In genomic region chr2:241802806-241803318, GRCh38 we compare ENCODE assay signal across 12 cellular contexts. TPM values are rescaled to one million over a fixed set of nuclear protein-coding genes. Genes with fewer than 3 reads are reported as not detected.
A peak's percentile ranks its signal among the peaks of the same experiment; 100 is the strongest.
DNase-seq lines count a peak whose midpoint lies in the region; ATAC-seq and TF ChIP-seq lines count a peak whose summit lies in the region.
"Had no signal": no experiment of that assay in that cellular context is flagged by ENCODE, and none has a peak within 500 bp of the region (broad histone marks: within the 10 kb centered on the region; RNA-seq: fewer than 3 reads in every experiment).

No MANE protein-coding gene starts in this region.

- H3K27me3 ChIP-seq in esophagus squamous epithelium (peaks cover 6 to 42% (median 8%) of the 10 kb centered on the region in 4 donors), smooth muscle cell (ENCODE audit: low read depth) (no peaks in the 10 kb centered on the region)

- intact Hi-C loops in esophagus squamous epithelium (cut with DNase I) = no loop called here

- H3K4me2 ChIP-seq in smooth muscle cell = peak overlapping the region; percentile 82

- peak overlapping the region; percentile 81 for H3K4me3 Mint-ChIP-seq in T-helper 17 cell

- H2AFZ ChIP-seq in smooth muscle cell (ENCODE audit: low read depth) = no peak overlapping the region

- H3K27ac ChIP-seq in esophagus squamous epithelium = no peak overlapping the region
- no peak overlapping the region for H3K27ac ChIP-seq in smooth muscle cell (ENCODE audit: low read depth)

- no peaks in the 10 kb centered on the region for H3K36me3 Mint-ChIP-seq in T-helper 17 cell (ENCODE audit: low read depth)
- H3K36me3 Mint-ChIP-seq: naive thymus-derived CD8-positive, alpha-beta T cell had no signal

- H4K20me1 ChIP-seq in smooth muscle cell (ENCODE audit: low read depth) = no peaks in the 10 kb centered on the region

- TF ChIP-seq CTCF in esophagus squamous epithelium (IDR thresholded peaks at IDR 0.05) (no peak), smooth muscle cell (IDR thresholded peaks at IDR 0.05; ENCODE audit: borderline replicate concordance, insufficient read depth, poor library complexity, severe bottlenecking) (no peak)

- no peaks in the 10 kb centered on the region for H3K9me3 ChIP-seq in T-helper 17 cell (ENCODE audit: control insufficient read depth, low read length, poor library complexity, severe bottlenecking)
- H3K9me3 ChIP-seq in esophagus squamous epithelium = no peaks in the 10 kb centered on the region
- no peaks in the 10 kb centered on the region for H3K9me3 ChIP-seq in smooth muscle cell (replicated peaks; ENCODE audit: low read depth)

- TF ChIP-seq POLR2A in esophagus squamous epithelium (IDR thresholded peaks at IDR 0.05) = no peak

- H3K4me3 ChIP-seq in esophagus squamous epithelium = peak overlapping the region in 3 of 4 donors; percentile 40 to 71 (median 54)
- H3K4me3 ChIP-seq in smooth muscle cell = no peak overlapping the region

- no peak overlapping the region for H3K27ac Mint-ChIP-seq in T-helper 17 cell
- H3K27ac Mint-ChIP-seq: stimulated activated naive CD8-positive, alpha-beta T cell treated with anti-CD3 and anti-CD28 coated beads, Interleukin-15, Interleukin-2, amounts not matched to agents 100 ng/mL and 50 ng/mL, for 24 hours had no signal

- H3K4me1 Mint-ChIP-seq in T-helper 17 cell = peaks cover 7% of the 10 kb centered on the region

- WGBS in esophagus squamous epithelium, 2 donors = 43 to 50% methylated on average over 1 to 10 of the region's 23 CpGs
- 84% methylated on average over 20 of the region's 23 CpGs for WGBS in smooth muscle cell (ENCODE audit: low lambda C conversion rate)

- no peak for ATAC-seq in activated CD4-positive, CD25-positive, alpha-beta regulatory T cell treated with anti-CD3 and anti-CD28 coated beads, Interleukin-2, amount 50 U/mL, for 24 hours
- no peak for ATAC-seq in T-helper 17 cell
- no peak for ATAC-seq in HG03159 (IDR thresholded peaks at IDR 0.05; ENCODE audit: unreplicated experiment)
- ATAC-seq in GM21619 (IDR thresholded peaks at IDR 0.05; ENCODE audit: unreplicated experiment) = no peak

- H3K36me3 ChIP-seq in esophagus squamous epithelium (no peaks in the 10 kb centered on the region), smooth muscle cell (ENCODE audit: low read depth) (no peaks in the 10 kb centered on the region)

- H3K4me1 ChIP-seq in esophagus squamous epithelium (peaks cover 16 to 23% (median 20%) of the 10 kb centered on the region in 3 donors), smooth muscle cell (ENCODE audit: low read depth) (peaks cover 5% of the 10 kb centered on the region)

- no peak overlapping the region for H3K9ac ChIP-seq in smooth muscle cell (ENCODE audit: low read depth)

- no peaks in the 10 kb centered on the region for H3K27me3 Mint-ChIP-seq in T-helper 17 cell

- H3K79me2 ChIP-seq in smooth muscle cell (ENCODE audit: low read depth) = no peaks in the 10 kb centered on the region

- H3F3A ChIP-seq in smooth muscle cell (ENCODE audit: low read depth) = no peaks in the 10 kb centered on the region

- peak; percentile 30 for DNase-seq in activated CD4-positive, CD25-positive, alpha-beta regulatory T cell treated with anti-CD3 and anti-CD28 coated beads, Interleukin-2, amount 50 U/mL, for 72 hours
- DNase-seq in T-helper 17 cell (no peak), esophagus squamous epithelium (lab: John Stamatoyannopoulos, UW) (no peak), smooth muscle cell (lab: John Stamatoyannopoulos, UW; ENCODE audit: unreplicated experiment) (no peak), T-helper 2 cell (no peak)
- DNase-seq: DMS53 had no signal

RNA-seq across cellular contexts. Expression of gene NEU4, which starts 6.1 kb away (rescaled TPM):
- total RNA-seq in T-helper 17 cell (1 to 10 TPM; 4.1 to 9.4 TPM), esophagus squamous epithelium (not detected), smooth muscle cell (not detected in 2 replicates)
- polyA plus RNA-seq in smooth muscle cell = 0.10 TPM in 1 of 2 replicates, not detected in the other
- total RNA-seq: naive thymus-derived CD8-positive, alpha-beta T cell had no signal
- polyA plus RNA-seq: naive thymus-derived CD8-positive, alpha-beta T cell had no signal

RNA-seq across cellular contexts. Expression of gene GAL3ST2, which starts 26.2 kb away (rescaled TPM):
- total RNA-seq in T-helper 17 cell (1 to 10 TPM; 2.2 to 2.4 TPM), esophagus squamous epithelium (under 1 TPM in 1 of 4 donors, not detected in 3; 0.38 TPM), smooth muscle cell (not detected in 2 replicates)
- polyA plus RNA-seq in smooth muscle cell = 0.34 TPM in 2 replicates
- total RNA-seq: aorta; naive thymus-derived CD8-positive, alpha-beta T cell had no signal
- polyA plus RNA-seq: aorta; naive thymus-derived CD8-positive, alpha-beta T cell had no signal

RNA-seq across cellular contexts. Expression of gene PDCD1, which starts 55.8 kb away (rescaled TPM):
- total RNA-seq in T-helper 17 cell = 10 to 100 TPM in 1 of 2 donors, 1 to 10 TPM in 1; 8.1 to 10.4 TPM
- 1 to 10 TPM; 1.2 to 2.5 (median 1.5) TPM for total RNA-seq in esophagus squamous epithelium
- not detected in 2 replicates for total RNA-seq in smooth muscle cell
- polyA plus RNA-seq in smooth muscle cell = 0.12 TPM in 1 of 2 replicates, not detected in the other
- polyA plus RNA-seq: aorta had no signal
